10 cellular contexts compared by ENCODE assay signal in the genomic region with DNA sequence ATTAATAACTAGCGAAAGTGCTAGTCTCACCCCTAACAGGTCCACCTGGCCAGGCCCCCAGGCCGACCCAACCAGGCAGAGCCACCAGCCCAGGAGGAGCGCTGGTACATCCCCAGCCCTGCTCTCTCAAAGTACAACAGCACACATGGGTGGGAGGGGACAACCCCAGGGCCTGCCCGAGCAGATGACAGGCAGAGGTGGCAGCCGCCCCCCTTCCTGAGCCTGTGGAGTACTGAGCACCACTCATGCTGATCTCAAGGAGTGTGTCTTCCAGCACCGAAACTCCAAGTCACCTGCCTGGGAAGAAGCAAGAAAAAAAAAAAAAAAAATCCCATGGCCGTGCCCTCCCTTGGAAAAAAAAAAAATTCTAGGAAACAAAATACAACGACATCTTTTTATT.
DNase-seq lines count a peak whose midpoint lies in the region; ATAC-seq and TF ChIP-seq lines count a peak whose summit lies in the region.
"Had no signal": no experiment of that assay in that cellular context is flagged by ENCODE, and none has a peak within 500 bp of the region (broad histone marks: within the 10 kb centered on the region; RNA-seq: fewer than 3 reads in every experiment).

No MANE protein-coding gene starts in this region.

- DNase-seq in GM10248 (ENCODE audit: extremely low spot score) (peak; percentile 83), GM19240 (ENCODE audit: insufficient read length, low spot score) (peak; percentile 49), activated B cell treated with CpG ODN at 0.5 μM for 24 hours (no peak), T-helper 9 cell (no peak), osteocyte (ENCODE audit: extremely low spot score, unreplicated experiment) (no peak)
- peak; percentile 64 for DNase-seq in stimulated activated CD4-positive, alpha-beta T cell treated with anti-CD3 and anti-CD28 coated beads, Interleukin-15, amount 100 ng/mL, for 24 hours
- DNase-seq: effector memory CD4-positive, alpha-beta T cell; immature natural killer cell; occipital lobe had no signal

- intact Hi-C loops in activated B cell treated with CpG ODN at 0.5 μM for 24 hours (cut with micrococcal nuclease) = no loop called here

- H3K27me3 Mint-ChIP-seq in activated B cell treated with CpG ODN at 0.5 μM for 24 hours = peaks cover 2% of the 10 kb centered on the region
- peaks cover 12% of the 10 kb centered on the region for H3K27me3 Mint-ChIP-seq in osteocyte (ENCODE audit: unreplicated experiment)

- H3K4me3 Mint-ChIP-seq in activated B cell treated with CpG ODN at 0.5 μM for 24 hours (no peak overlapping the region), osteocyte (ENCODE audit: unreplicated experiment) (no peak overlapping the region)
- H3K4me3 Mint-ChIP-seq: immature natural killer cell had no signal

- H3K4me1 Mint-ChIP-seq in activated B cell treated with CpG ODN at 0.5 μM for 24 hours (no peaks in the 10 kb centered on the region), osteocyte (ENCODE audit: unreplicated experiment) (no peaks in the 10 kb centered on the region)
- H3K4me1 Mint-ChIP-seq: immature natural killer cell had no signal

- TF ChIP-seq CTCF in GM10248 (IDR thresholded peaks at IDR 0.05; ENCODE audit: control extremely low read depth, extremely low read depth, low read depth, missing control alignments) (no peak), activated B cell treated with CpG ODN at 0.5 μM for 24 hours (IDR thresholded peaks at IDR 0.05) (no peak), osteocyte (IDR thresholded peaks at IDR 0.05) (no peak)

- H3K36me3 Mint-ChIP-seq in activated B cell treated with CpG ODN at 0.5 μM for 24 hours (ENCODE audit: low read depth) = no peaks in the 10 kb centered on the region
- H3K36me3 Mint-ChIP-seq in osteocyte (ENCODE audit: unreplicated experiment) = no peaks in the 10 kb centered on the region
- H3K36me3 Mint-ChIP-seq: immature natural killer cell had no signal

- H3K27ac Mint-ChIP-seq in activated B cell treated with CpG ODN at 0.5 μM for 24 hours = no peak overlapping the region
- no peak overlapping the region for H3K27ac Mint-ChIP-seq in osteocyte (ENCODE audit: unreplicated experiment)
- H3K27ac Mint-ChIP-seq: immature natural killer cell had no signal

- POLR2A ChIA-PET in GM10248 (lab: Yijun Ruan, JAX) = no interaction called here
- POLR2A ChIA-PET in activated B cell treated with CpG ODN at 0.5 μM for 24 hours (lab: Charles Lee) = no interaction called here

- H3K9me3 Mint-ChIP-seq in activated B cell treated with CpG ODN at 0.5 μM for 24 hours (no peaks in the 10 kb centered on the region), osteocyte (ENCODE audit: unreplicated experiment) (no peaks in the 10 kb centered on the region)
- H3K9me3 Mint-ChIP-seq: immature natural killer cell had no signal

- ATAC-seq in activated B cell treated with CpG ODN at 0.5 μM for 24 hours (ENCODE audit: low read depth) = peak; percentile 25
- ATAC-seq in HG02938 (IDR thresholded peaks at IDR 0.05; ENCODE audit: unreplicated experiment) = no peak

- CTCF ChIA-PET in GM10248 (lab: Yijun Ruan, JAX) = interaction anchor here (1.1 to 1.6 kb wide), 3 partner anchors 13 to 48 kb away, joined by 3 to 5 read pairs (median 3); no protein-coding TSS in a partner anchor
- CTCF ChIA-PET in activated B cell treated with CpG ODN at 0.5 μM for 24 hours (lab: Charles Lee) = no interaction called here

Comparison
In these comparisons a context has a peak if more than half of its experiments do, and no peak if none do; other contexts are left out.
1. DNase-seq: peak in GM10248 (single experiment), GM19240 (single experiment) and stimulated activated CD4-positive, alpha-beta T cell treated with anti-CD3 and anti-CD28 coated beads, Interleukin-15, amount 100 ng/mL, for 24 hours (single experiment); none in activated B cell treated with CpG ODN at 0.5 μM for 24 hours (single experiment), T-helper 9 cell (single experiment) and osteocyte (single experiment).